Comparison of ENCODE assay signal across 8 cellular contexts in the genomic region with DNA sequence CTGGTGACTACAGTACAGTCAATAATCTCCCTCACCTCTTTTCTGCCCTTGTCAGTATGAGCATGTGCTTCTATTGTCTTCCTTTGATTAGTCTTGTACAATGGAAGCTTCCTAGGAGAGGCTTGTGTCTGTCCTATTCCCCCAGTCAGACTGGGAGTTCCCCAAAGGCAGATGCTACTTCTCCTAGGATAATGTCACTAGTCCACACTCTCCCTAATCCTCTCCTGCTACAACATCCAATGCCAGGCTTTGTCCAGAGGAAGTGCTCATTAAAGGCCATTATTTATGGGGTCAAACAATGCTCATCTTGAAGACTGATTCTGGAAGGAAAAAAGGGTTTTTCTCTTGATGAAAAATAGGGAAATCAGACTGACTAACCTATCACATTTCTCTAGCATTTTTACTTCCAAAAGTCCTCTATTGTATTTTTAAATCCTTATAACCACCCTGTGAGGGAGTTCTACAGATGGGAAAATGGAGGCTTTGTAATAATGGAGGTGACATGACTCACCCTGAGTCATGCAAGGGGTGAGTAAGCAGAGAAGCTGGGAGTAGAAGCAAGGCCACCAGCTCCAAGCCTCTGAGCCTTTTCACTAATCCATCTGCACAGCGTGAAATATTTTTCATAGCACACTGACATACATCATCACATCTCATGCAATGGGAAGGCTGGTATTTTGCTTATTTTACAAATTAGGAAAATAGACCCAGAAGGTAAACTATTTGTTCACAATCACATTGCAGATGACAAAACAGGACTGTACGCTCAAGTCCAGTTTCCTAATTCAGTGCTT.
DNase-seq lines count a peak whose midpoint lies in the region; TF ChIP-seq lines count a peak whose summit lies in the region.

No MANE protein-coding gene starts in this region.

- H3K4me1 ChIP-seq in mesendoderm (ENCODE audit: control insufficient read depth, low read depth, low read length) (no peaks in the 10 kb centered on the region), suprapubic skin (no peaks in the 10 kb centered on the region)

- no peak overlapping the region for H2AK5ac ChIP-seq in mesendoderm (ENCODE audit: low read length)

- H3K27me3 ChIP-seq in mesendoderm (ENCODE audit: insufficient read depth, low read length, poor library complexity) = no peaks in the 10 kb centered on the region
- no peaks in the 10 kb centered on the region for H3K27me3 ChIP-seq in suprapubic skin

- H2BK5ac ChIP-seq in mesendoderm (ENCODE audit: low read length) = no peak overlapping the region

- H3K4me2 ChIP-seq in mesendoderm (ENCODE audit: low read length) = no peak overlapping the region

- no peaks in the 10 kb centered on the region for H3K36me3 ChIP-seq in mesendoderm (ENCODE audit: control insufficient read depth, insufficient read depth, low read length)
- H3K36me3 ChIP-seq in suprapubic skin = no peaks in the 10 kb centered on the region

- no peak overlapping the region for H3K56ac ChIP-seq in mesendoderm (ENCODE audit: low read length)

- H3K9me3 ChIP-seq in suprapubic skin = no peaks in the 10 kb centered on the region

- H4K5ac ChIP-seq in mesendoderm (ENCODE audit: low read length) = no peak overlapping the region

- H3K79me2 ChIP-seq in mesendoderm (ENCODE audit: control insufficient read depth, insufficient read depth, low read length) = no peaks in the 10 kb centered on the region

- H3K23ac ChIP-seq in mesendoderm (ENCODE audit: low read length) = no peak overlapping the region

- no peak overlapping the region for H2BK15ac ChIP-seq in mesendoderm (replicated peaks; ENCODE audit: low read depth)

- H3K27ac ChIP-seq in angular gyrus (ENCODE audit: low read depth, low read length) (peak overlapping the region; percentile 81), mesendoderm (ENCODE audit: low read depth, low read length) (no peak overlapping the region), suprapubic skin (no peak overlapping the region)

- H3K18ac ChIP-seq in mesendoderm (ENCODE audit: low read length) = no peak overlapping the region

- no CpG with 5 or more reads among the region's 2 CpGs for WGBS in mesendoderm (ENCODE audit: extremely low coverage, insufficient coverage, low lambda C conversion rate)
- WGBS in suprapubic skin = 68% methylated on average over 2 of the region's 2 CpGs

- no peaks in the 10 kb centered on the region for H3K79me1 ChIP-seq in mesendoderm (ENCODE audit: low read length)

- no peak overlapping the region for H3K9ac ChIP-seq in mesendoderm (ENCODE audit: low read length)

- TF ChIP-seq POLR2A in suprapubic skin (IDR thresholded peaks at IDR 0.05) = no peak

- H3K4me3 ChIP-seq in mesendoderm (ENCODE audit: low read length) = no peak overlapping the region
- H3K4me3 ChIP-seq in suprapubic skin = no peak overlapping the region

- no peak for TF ChIP-seq EP300 in suprapubic skin (IDR thresholded peaks at IDR 0.05)

- H4K8ac ChIP-seq in mesendoderm (ENCODE audit: low read depth, low read length) = no peak overlapping the region

- no peak overlapping the region for H2BK120ac ChIP-seq in mesendoderm (ENCODE audit: low read depth, low read length)

- no peak for TF ChIP-seq CTCF in suprapubic skin (IDR thresholded peaks at IDR 0.05)

- peak; percentile 94 for DNase-seq in DMS53 (lab: John Stamatoyannopoulos, UW)
- DNase-seq in HT1080 (ENCODE audit: low read depth) = peak; percentile 98
- peak; percentile 38 for DNase-seq in mesendoderm
- no peak for DNase-seq in NCI-H1105 (lab: John Stamatoyannopoulos, UW)
- no peak for DNase-seq in NCI-H748 treated with DMSO at 0.1 percent for 48 hours (lab: John Stamatoyannopoulos, UW)
- DNase-seq in suprapubic skin (ENCODE audit: low spot score in 2 of 2) = no peak
- DNase-seq in midbrain (lab: John Stamatoyannopoulos, UW) = no peak

- H3K4ac ChIP-seq in mesendoderm (ENCODE audit: low read depth, low read length) = no peak overlapping the region

Comparison
In these comparisons a context has a peak if more than half of its experiments do, and no peak if none do; other contexts are left out.
1. DNase-seq: peak in DMS53 (single experiment), HT1080 (single experiment) and mesendoderm (single experiment); none in NCI-H1105 (single experiment), NCI-H748 treated with DMSO at 0.1 percent for 48 hours (single experiment), suprapubic skin (0 of 2) and midbrain (single experiment).